Comparison of ENCODE assay signal across 26 cellular contexts in the genomic region with DNA sequence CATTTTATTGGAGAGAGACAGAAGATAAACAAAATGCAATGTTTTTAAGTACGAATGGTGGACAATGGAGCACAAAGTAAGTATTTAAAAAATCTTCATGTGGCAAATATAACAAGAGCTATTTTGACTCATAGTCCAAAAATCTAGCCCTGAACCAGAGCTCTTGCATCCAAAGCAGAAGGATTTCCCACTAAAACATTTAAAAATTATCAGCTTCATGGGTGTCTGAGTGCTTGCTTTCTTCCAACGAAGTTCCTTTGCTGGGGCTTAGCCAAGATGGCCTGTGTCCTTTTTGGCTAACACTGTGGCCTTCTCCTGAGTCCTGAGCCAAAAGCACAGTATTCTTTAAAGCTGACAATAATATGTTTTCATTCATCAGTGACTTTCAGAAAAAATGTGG.
"Had no signal": no experiment of that assay in that cellular context is flagged by ENCODE, and none has a peak within 500 bp of the region (broad histone marks: within the 10 kb centered on the region; RNA-seq: fewer than 3 reads in every experiment).

No MANE protein-coding gene starts in this region.

- DNase-seq: activated B cell treated with CpG ODN at 0.5 μM for 24 hours; activated CD4-positive, alpha-beta T cell treated with anti-CD3 and anti-CD28 coated beads for 4 hours; activated CD4-positive, alpha-beta T cell treated with anti-CD3 and anti-CD28 coated beads, Interleukin-2, amount 50 U/mL, for 48 hours; activated effector memory CD4-positive, alpha-beta T cell treated with Interleukin-2 at 50 U/mL for 16 hours; activated naive CD4-positive, alpha-beta T cell treated with anti-CD3 and anti-CD28 coated beads for 36 hours; activated naive CD8-positive, alpha-beta T cell treated with anti-CD3 and anti-CD28 coated beads, Interleukin-2, amount 10 ng/mL, durations not matched to agents 7 days and 5 days; activated T-cell treated with anti-CD3 and anti-CD28 coated beads, Interleukin-2, amount 50 U/mL, for 48 hours; amygdala; brain microvascular endothelial cell; caudate nucleus; glutamatergic neuron; immature natural killer cell; lower lobe of right lung; naive B cell; nucleus accumbens; stimulated activated CD4-positive, alpha-beta T cell treated with anti-CD3 and anti-CD28 coated beads, Interleukin-4, amount 100 ng/mL, for 4 hours; stimulated activated naive CD8-positive, alpha-beta T cell treated with anti-CD3 and anti-CD28 coated beads, Interleukin-15, Interleukin-2, amounts not matched to agents 100 U/mL and 50 U/mL, for 24 hours; T1000; thyroid gland; upper lobe of right lung had no signal

- H3K27me3 ChIP-seq: brain microvascular endothelial cell, dorsolateral prefrontal cortex, esophagus muscularis mucosa, hepatocyte, thyroid gland, upper lobe of right lung had no signal

- H3K27ac ChIP-seq: brain microvascular endothelial cell, dorsolateral prefrontal cortex, esophagus muscularis mucosa, hepatocyte, lower lobe of right lung, parathyroid adenoma, skin epidermis, thyroid gland, upper lobe of right lung had no signal

- H3K36me3 ChIP-seq: brain microvascular endothelial cell, esophagus muscularis mucosa, lower lobe of right lung, thyroid gland, upper lobe of right lung had no signal

- ATAC-seq: left lobe of liver; lower lobe of right lung; stimulated activated naive CD8-positive, alpha-beta T cell treated with anti-CD3 and anti-CD28 coated beads, Interleukin-15, Interleukin-2, amounts not matched to agents 100 U/mL and 50 U/mL, for 24 hours; upper lobe of right lung had no signal

- H3K4me3 ChIP-seq: dorsolateral prefrontal cortex, esophagus muscularis mucosa, hepatocyte, lower lobe of right lung, skin epidermis, thyroid gland, upper lobe of right lung had no signal

- H3K4me1 ChIP-seq: esophagus muscularis mucosa, lower lobe of right lung, parathyroid adenoma, thyroid gland, upper lobe of right lung had no signal

- H3K9me3 ChIP-seq: esophagus muscularis mucosa, lower lobe of right lung, thyroid gland, upper lobe of right lung had no signal
